ENCODE assay signal across 15 cellular contexts in genomic region chr11:18312012-18312411, GRCh38. TPM values are rescaled to one million over a fixed set of nuclear protein-coding genes. Genes with fewer than 3 reads are reported as not detected.
A peak's percentile ranks its signal among the peaks of the same experiment; 100 is the strongest.
DNase-seq lines count a peak whose midpoint lies in the region; ATAC-seq and TF ChIP-seq lines count a peak whose summit lies in the region.
"Had no signal": no experiment of that assay in that cellular context is flagged by ENCODE, and none has a peak within 500 bp of the region (broad histone marks: within the 10 kb centered on the region; RNA-seq: fewer than 3 reads in every experiment).

No MANE protein-coding gene starts in this region.

- peak overlapping the region; percentile 47; the same call in 1 of the 2 replicates for H4K91ac ChIP-seq in IMR-90 (ENCODE audit: insufficient read depth, low read depth, low read length)

- H3K4me2 ChIP-seq in IMR-90 (ENCODE audit: low read depth, low read length) = no peak overlapping the region

- peak overlapping the region; percentile 31; the same call in 1 of the 2 replicates for H3K23ac ChIP-seq in IMR-90 (ENCODE audit: low read depth, low read length)

- DNase-seq in IMR-90 (peak; percentile 28), breast epithelium (ENCODE audit: low spot score in 2 of 2) (no peak), glutamatergic neuron (no peak), substantia nigra (lab: John Stamatoyannopoulos, UW) (no peak), HAP-1 (ENCODE audit: low spot score in 2 of 2) (no peak), NCI-H2081 treated with DMSO at 0.1 percent for 48 hours (lab: John Stamatoyannopoulos, UW) (no peak)
- DNase-seq in activated effector memory CD4-positive, alpha-beta T cell treated with anti-CD3 and anti-CD28 coated beads, Interleukin-2, amount 50 U/mL, for 16 hours = no peak
- DNase-seq: activated CD8-positive, alpha-beta memory T cell treated with anti-CD3 and anti-CD28 coated beads, Interleukin-2, amount 50 U/mL, for 48 hours; anterior cingulate cortex; heart left ventricle; KG1; mesendoderm; NCI-H2107; T1000 had no signal

- H4K20me1 ChIP-seq in IMR-90 (ENCODE audit: insufficient read depth, low read length) = no peaks in the 10 kb centered on the region

- ATAC-seq in IMR-90 (ENCODE audit: low read depth) (no peak), GM21723 (IDR thresholded peaks at IDR 0.05; ENCODE audit: unreplicated experiment) (no peak)

- H2BK5ac ChIP-seq in IMR-90 (ENCODE audit: low read depth, low read length, poor library complexity, severe bottlenecking) = peak overlapping the region; percentile 62

- no peak for TF ChIP-seq POLR2A in IMR-90 (IDR thresholded peaks at IDR 0.05; ENCODE audit: low read depth, low read length)
- TF ChIP-seq POLR2A in breast epithelium (IDR thresholded peaks at IDR 0.05) = no peak

- H3K36me3 ChIP-seq in IMR-90 (ENCODE audit: control insufficient read depth, insufficient read depth, low read length) (peaks cover 20% of the 10 kb centered on the region), breast epithelium (no peaks in the 10 kb centered on the region), HAP-1 (replicated peaks) (peaks cover 33% of the 10 kb centered on the region)

- CTCF ChIA-PET in IMR-90 (lab: Yijun Ruan, JAX) = no interaction called here

- 0 out of 3 replicates have a peak overlapping the region, but pooled peaks have one; percentile 12 for H2BK15ac ChIP-seq in IMR-90 (ENCODE audit: low read depth, low read length)

- no peak for TF ChIP-seq CTCF in IMR-90 (conservative IDR thresholded peaks at IDR 0.05; ENCODE audit: low read depth, low read length)
- TF ChIP-seq CTCF in breast epithelium (IDR thresholded peaks at IDR 0.05) = no peak
- TF ChIP-seq CTCF in glutamatergic neuron (IDR thresholded peaks at IDR 0.05; ENCODE audit: partially characterized antibody, unreplicated experiment) = no peak

- H3K36me3 Mint-ChIP-seq in glutamatergic neuron (ENCODE audit: unreplicated experiment) = no peaks in the 10 kb centered on the region

- dilution Hi-C loops in IMR-90 (cut with HindIII; ENCODE audit: low sequenced_read_pairs, unreplicated experiment) = no loop called here

- no peak overlapping the region for H4K8ac ChIP-seq in IMR-90 (ENCODE audit: low read depth in 2 of 2, low read length in 2 of 2)

- H3K4me1 Mint-ChIP-seq in glutamatergic neuron (ENCODE audit: low read depth, unreplicated experiment) = no peaks in the 10 kb centered on the region

- H3K4me3 ChIP-seq in IMR-90 (ENCODE audit: insufficient read depth, low read depth, low read length) = no peak overlapping the region
- H3K4me3 ChIP-seq in breast epithelium = peak overlapping the region in 1 of 3 donors; percentile 4
- H3K4me3 ChIP-seq in HAP-1 = no peak overlapping the region
- H3K4me3 ChIP-seq: heart left ventricle had no signal

- H3K27me3 ChIP-seq in IMR-90 (ENCODE audit: control insufficient read depth, insufficient read depth, low read length) (no peaks in the 10 kb centered on the region), breast epithelium (no peaks in the 10 kb centered on the region), HAP-1 (ENCODE audit: low read depth) (no peaks in the 10 kb centered on the region)
- H3K27me3 ChIP-seq: heart left ventricle had no signal

- peak overlapping the region; percentile 30; the same call in 1 of the 2 replicates for H4K5ac ChIP-seq in IMR-90 (ENCODE audit: low read depth, low read length)

- no TSS peak for BruUV-seq in IMR-90 (replicated peaks; lab: Mats Ljungman, UMichigan)

- no peak overlapping the region for H2AK9ac ChIP-seq in IMR-90 (replicated peaks; ENCODE audit: low read depth, low read length, poor library complexity)

- H3K27ac ChIP-seq in IMR-90 (ENCODE audit: insufficient read depth, low read length) (no peak overlapping the region), breast epithelium (peak overlapping the region; percentile 81 to 91), substantia nigra (ENCODE audit: low read depth, low read length, poor library complexity, severe bottlenecking) (peak overlapping the region; percentile 42)

- H3K56ac ChIP-seq in IMR-90 (ENCODE audit: extremely low read depth, insufficient read depth, low read length) = no peak overlapping the region

- no CpG with 5 or more reads among the region's 3 CpGs for WGBS in IMR-90 (ENCODE audit: extremely low coverage in 2 of 2, insufficient read length in 1 of 2), 2 experiments

- H2AFZ ChIP-seq in IMR-90 (replicated peaks; ENCODE audit: low read length, poor library complexity) = no peak overlapping the region

- H3K9me1 ChIP-seq in IMR-90 (ENCODE audit: insufficient read depth, low read length) = peaks cover 6% of the 10 kb centered on the region; the same call in 1 of the 2 replicates

- H3K14ac ChIP-seq in IMR-90 (replicated peaks; ENCODE audit: low read depth, low read length) = peak overlapping the region; percentile 39; the same call in 1 of the 2 replicates

- H3K18ac ChIP-seq in IMR-90 (ENCODE audit: low read depth, low read length) = no peak overlapping the region

- H3K9ac ChIP-seq in IMR-90 (ENCODE audit: low read depth, low read length) = no peak overlapping the region

- H2BK120ac ChIP-seq in IMR-90 (ENCODE audit: low read depth, low read length) = peak overlapping the region; percentile 88

- TF ChIP-seq RAD21 in IMR-90 (IDR thresholded peaks at IDR 0.05; ENCODE audit: low read length) = no peak

- H3K9me3 ChIP-seq in IMR-90 (ENCODE audit: control insufficient read depth, insufficient read depth, low read length) (no peaks in the 10 kb centered on the region), breast epithelium (no peaks in the 10 kb centered on the region), HAP-1 (no peaks in the 10 kb centered on the region)
- H3K9me3 ChIP-seq: heart left ventricle had no signal

- intact Hi-C loops in IMR-90 (cut with micrococcal nuclease) = no loop called here
- intact Hi-C loops in breast epithelium (cut with DNase I; ENCODE audit: low total_unique reads) = no loop called here

- H3K27ac Mint-ChIP-seq in glutamatergic neuron (ENCODE audit: unreplicated experiment) = peak overlapping the region; percentile 26

- H3K27me3 Mint-ChIP-seq in glutamatergic neuron (ENCODE audit: unreplicated experiment) = peaks cover 2% of the 10 kb centered on the region

- peaks cover 22 to 39% of the 10 kb centered on the region in 2 experiments for H3K79me1 ChIP-seq in IMR-90 (ENCODE audit: low read depth in 1 of 2, low read length in 2 of 2)

- in situ Hi-C loops in IMR-90 (cut with MboI; ENCODE audit: low sequenced_read_pairs) = no loop called here
- in situ Hi-C loops in HAP-1 (cut with MboI; ENCODE audit: low sequenced_read_pairs) = no loop called here

- H3K4me3 Mint-ChIP-seq in glutamatergic neuron (ENCODE audit: unreplicated experiment) = no peak overlapping the region

- peaks cover 1% of the 10 kb centered on the region for H3K9me3 Mint-ChIP-seq in glutamatergic neuron (ENCODE audit: unreplicated experiment)

- peak overlapping the region; percentile 78 for H3K4ac ChIP-seq in IMR-90 (ENCODE audit: low read depth, low read length)

- H3K4me1 ChIP-seq in IMR-90 (ENCODE audit: control insufficient read depth, insufficient read depth, low read length) = peaks cover 9% of the 10 kb centered on the region
- peaks cover 3 to 11% of the 10 kb centered on the region in 2 donors for H3K4me1 ChIP-seq in breast epithelium
- peaks cover 18% of the 10 kb centered on the region for H3K4me1 ChIP-seq in HAP-1

- POLR2A ChIA-PET in IMR-90 (lab: Charles Lee; ENCODE audit: unreplicated experiment) = interaction anchor here (1.8 kb wide), 1 partner anchor 9 kb away, joined by 4 read pairs; no protein-coding TSS in a partner anchor

- peak overlapping the region; percentile 77 for H2BK20ac ChIP-seq in IMR-90 (ENCODE audit: low read depth, low read length)

- no peak overlapping the region for H2AK5ac ChIP-seq in IMR-90 (ENCODE audit: low read depth, low read length)

TF ChIP-seq in IMR-90, 13 proteins besides CTCF, POLR2A, EP300 and RAD21:
- no peak for TF ChIP-seq RCOR1 (IDR thresholded peaks at IDR 0.05; ENCODE audit: insufficient replicate concordance, low read length)
- TF ChIP-seq RFX5 (IDR thresholded peaks at IDR 0.05; ENCODE audit: low read depth, low read length) = no peak
- TF ChIP-seq ELK1 (IDR thresholded peaks at IDR 0.05; ENCODE audit: borderline replicate concordance, low read depth, low read length) = no peak
- no peak for TF ChIP-seq SMC3 (IDR thresholded peaks at IDR 0.05; ENCODE audit: low read depth, low read length)

RNA-seq across cellular contexts. Expression of gene HPS5, which starts 9.9 kb away (rescaled TPM):
- total RNA-seq in IMR-90 (2012; rRNA removed) (28.3 and 34.7 TPM in 2 replicates), breast epithelium (100 to 1,000 TPM in 1 of 3 donors, 10 to 100 TPM in 2; 18.7 to 166 (median 57.0) TPM), glutamatergic neuron (ENCODE audit: unreplicated experiment) (17.9 TPM)
- polyA plus RNA-seq in IMR-90 (2012; rRNA removed) = 6.2 and 7.9 TPM in 2 replicates
- 1.3 and 2.4 TPM in 2 replicates for polyA plus RNA-seq in IMR-90 (2012; cell fraction: cytosol; rRNA removed)
- polyA plus RNA-seq in IMR-90 (2012; cell fraction: nucleus; rRNA removed; ENCODE audit: low replicate concordance) = 1.2 and 10.4 TPM in 2 replicates

RNA-seq across cellular contexts. Expression of gene GTF2H1, which starts 10.4 kb away (rescaled TPM):
- total RNA-seq in IMR-90 (2012; rRNA removed) = 67.0 and 72.8 TPM in 2 replicates
- 20.7 and 25.0 TPM in 2 replicates for polyA plus RNA-seq in IMR-90 (2012; rRNA removed)
- 10.7 and 10.9 TPM in 2 replicates for polyA plus RNA-seq in IMR-90 (2012; cell fraction: cytosol; rRNA removed)
- polyA plus RNA-seq in IMR-90 (2012; cell fraction: nucleus; rRNA removed; ENCODE audit: low replicate concordance) = 10.6 and 28.1 TPM in 2 replicates
- total RNA-seq in breast epithelium = 10 to 100 TPM; 73.1 to 83.7 (median 74.4) TPM
- 26.5 TPM for total RNA-seq in glutamatergic neuron (ENCODE audit: unreplicated experiment)

RNA-seq across cellular contexts. Expression of gene SAA1, which starts 45.9 kb away (rescaled TPM):
- total RNA-seq in IMR-90 (2012; rRNA removed) = not detected in 2 replicates
- polyA plus RNA-seq in IMR-90 (2012; rRNA removed) = not detected in 2 replicates
- not detected in 2 replicates for polyA plus RNA-seq in IMR-90 (2012; cell fraction: cytosol; rRNA removed)
- polyA plus RNA-seq in IMR-90 (2012; cell fraction: nucleus; rRNA removed; ENCODE audit: low replicate concordance) = not detected in 2 replicates
- total RNA-seq in breast epithelium = 1,000 to 10,000 TPM in 1 of 3 donors, 100 to 1,000 TPM in 1, 10 to 100 TPM in 1; 78.1 to 1,384 (median 818) TPM
- not detected for total RNA-seq in glutamatergic neuron (ENCODE audit: unreplicated experiment)

Comparison
In these comparisons a context has a peak if more than half of its experiments do, and no peak if none do; other contexts are left out.
1. RNA of gene SAA1, which starts 45.9 kb away (total RNA-seq): 78.1 to 1,384 TPM in breast epithelium; not detected in IMR-90 and not detected in glutamatergic neuron (single experiment); every median in the first group is over 10 times any median in the second.